In the genomic region with DNA sequence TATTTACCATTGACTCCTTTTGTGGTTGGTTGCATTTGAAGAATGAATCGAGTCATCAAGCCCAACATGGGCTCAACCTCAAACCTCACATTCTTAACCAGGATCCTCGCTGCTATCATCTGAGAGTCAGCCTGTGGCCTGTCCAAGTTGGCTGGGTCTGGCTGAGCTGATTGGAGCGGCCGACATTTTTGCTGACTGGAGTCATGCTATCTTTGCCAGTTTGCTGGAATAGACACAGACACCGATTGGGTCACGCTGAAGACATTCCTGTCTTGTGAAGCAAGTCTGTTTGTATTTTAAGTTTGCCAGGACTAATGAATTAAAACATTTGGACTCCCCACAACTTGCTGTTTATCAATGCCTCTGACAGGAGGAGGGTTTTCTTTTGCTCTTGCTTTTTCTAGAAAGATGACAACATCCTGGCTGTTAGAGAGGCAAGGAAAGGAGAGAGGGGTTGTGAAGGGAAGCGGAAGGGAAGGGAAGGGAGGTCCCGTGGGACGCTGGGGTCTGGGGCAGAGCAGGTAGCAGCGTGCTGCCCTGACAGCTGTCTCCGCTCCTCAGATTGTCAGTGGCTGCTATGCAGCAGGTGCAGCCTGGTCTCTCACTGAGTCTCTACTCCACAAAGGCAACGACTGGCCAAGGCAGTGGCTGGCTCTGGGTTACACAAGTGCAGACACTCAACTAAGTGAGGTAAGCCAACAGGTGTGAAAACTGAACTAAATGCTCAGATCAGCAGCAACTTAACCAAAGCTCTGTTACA, we compare ENCODE assay signal across 9 cellular contexts. TPM values are rescaled to one million over a fixed set of nuclear protein-coding genes. Genes with fewer than 3 reads are reported as not detected.
DNase-seq lines count a peak whose midpoint lies in the region; ATAC-seq and TF ChIP-seq lines count a peak whose summit lies in the region.
"Had no signal": no experiment of that assay in that cellular context is flagged by ENCODE, and none has a peak within 500 bp of the region (broad histone marks: within the 10 kb centered on the region; RNA-seq: fewer than 3 reads in every experiment).

Gene MAP3K7CL (plus strand): TSS at position 411 of the 760 bp plus-strand sequence. CDS start 2,701 bp downstream, outside the sequence.

- H3K36me3 ChIP-seq in adipocyte (ENCODE audit: control insufficient read depth, insufficient read depth, low read length, severe bottlenecking), result no peaks in the 10 kb centered on the region
- no peaks in the 10 kb centered on the region for H3K36me3 ChIP-seq in hepatocyte (replicated peaks; ENCODE audit: insufficient read depth, low read depth)
- no peaks in the 10 kb centered on the region for H3K36me3 ChIP-seq in thymus (ENCODE audit: control insufficient read depth, insufficient read depth)
- no peaks in the 10 kb centered on the region for H3K36me3 ChIP-seq in endodermal cell (ENCODE audit: control insufficient read depth, insufficient read depth, low read length)

- no peak within 1 kb of the TSS for H3K27ac ChIP-seq in hepatocyte
- no peak within 1 kb of the TSS for H3K27ac ChIP-seq in thymus (ENCODE audit: low read depth)
- no peak within 1 kb of the TSS for H3K27ac ChIP-seq in endodermal cell (ENCODE audit: low read depth, low read length)

- 91% methylated on average over 12 of the region's 12 CpGs for WGBS in hepatocyte (ENCODE audit: low lambda C conversion rate, missing lambda C conversion rate)
- WGBS in thymus, result 84% methylated on average over 12 of the region's 12 CpGs
- 91 to 92% methylated on average over 8 to 12 of the region's 12 CpGs for WGBS in endodermal cell (ENCODE audit: insufficient coverage in 1 of 2, insufficient read length in 1 of 2), 2 experiments

- no peak within 1 kb of the TSS for H3K9ac ChIP-seq in adipocyte (ENCODE audit: low read length)
- H3K9ac ChIP-seq in endodermal cell (ENCODE audit: extremely low read depth, low read length, poor library complexity, severe bottlenecking), result no peak within 1 kb of the TSS

- H3K9me2 ChIP-seq in hepatocyte (replicated peaks; ENCODE audit: insufficient read depth), result no peaks in the 10 kb centered on the region

- H3K36me3 Mint-ChIP-seq in endodermal cell (ENCODE audit: low read depth), result no peaks in the 10 kb centered on the region

- ATAC-seq in HG03135 (IDR thresholded peaks at IDR 0.05; ENCODE audit: unreplicated experiment) (peak; percentile 53), HG02623 (IDR thresholded peaks at IDR 0.05; ENCODE audit: unreplicated experiment) (no peak)

- DNase-seq in adipocyte (ENCODE audit: low read depth) (peak; percentile 91), hepatocyte (ENCODE audit: low spot score) (peak; percentile 21), UCSD-AML1 (lab: John Stamatoyannopoulos, UW; ENCODE audit: unreplicated experiment) (no peak), endodermal cell (no peak)
- no peak for DNase-seq in stimulated activated CD8-positive, alpha-beta memory T cell treated with anti-CD3 and anti-CD28 coated beads, Interleukin-4, amount 100 ng/mL, for 48 hours
- DNase-seq: NCI-H2029 had no signal

- H3K9me3 ChIP-seq in adipocyte (ENCODE audit: control insufficient read depth, low read length), result no peaks in the 10 kb centered on the region
- no peaks in the 10 kb centered on the region for H3K9me3 ChIP-seq in hepatocyte (ENCODE audit: low read depth)
- H3K9me3 ChIP-seq in thymus (ENCODE audit: control insufficient read depth), result no peaks in the 10 kb centered on the region
- H3K9me3 ChIP-seq in endodermal cell (ENCODE audit: control insufficient read depth, low read length), result no peaks in the 10 kb centered on the region

- H4K20me1 ChIP-seq in hepatocyte (ENCODE audit: insufficient read depth, poor library complexity, severe bottlenecking), result no peaks in the 10 kb centered on the region

- H3K4me1 ChIP-seq in adipocyte (ENCODE audit: control insufficient read depth, insufficient read depth, low read length) (peaks cover 11% of the 10 kb centered on the region), hepatocyte (ENCODE audit: insufficient read depth) (no peaks in the 10 kb centered on the region), thymus (ENCODE audit: control insufficient read depth, insufficient read depth, low read length) (no peaks in the 10 kb centered on the region), endodermal cell (ENCODE audit: control insufficient read depth, insufficient read depth, low read length) (no peaks in the 10 kb centered on the region)

- no peak within 1 kb of the TSS for H2AFZ ChIP-seq in hepatocyte

- no peaks in the 10 kb centered on the region for H3K27me3 ChIP-seq in adipocyte (replicated peaks; ENCODE audit: control insufficient read depth, insufficient read depth, low read length)
- no peaks in the 10 kb centered on the region for H3K27me3 ChIP-seq in hepatocyte
- no peaks in the 10 kb centered on the region for H3K27me3 ChIP-seq in thymus (ENCODE audit: control insufficient read depth, insufficient read depth)
- H3K27me3 ChIP-seq in endodermal cell (ENCODE audit: control insufficient read depth, insufficient read depth, low read length, poor library complexity, severe bottlenecking), result no peaks in the 10 kb centered on the region

- no peaks in the 10 kb centered on the region for H3K79me2 ChIP-seq in hepatocyte

- peak within 1 kb of the TSS; percentile 61 for H3K4me3 ChIP-seq in adipocyte (ENCODE audit: low read length)
- H3K4me3 ChIP-seq in hepatocyte, result no peak within 1 kb of the TSS
- H3K4me3 ChIP-seq in thymus (ENCODE audit: low read length), result no peak within 1 kb of the TSS
- no peak within 1 kb of the TSS for H3K4me3 ChIP-seq in endodermal cell (ENCODE audit: low read length)

- H3K4me1 Mint-ChIP-seq in endodermal cell, result no peaks in the 10 kb centered on the region

- no peak within 1 kb of the TSS for H3K4me3 Mint-ChIP-seq in endodermal cell

- peaks cover 15% of the 10 kb centered on the region for H3K9me3 Mint-ChIP-seq in endodermal cell

- peaks cover 6% of the 10 kb centered on the region for H3K27me3 Mint-ChIP-seq in endodermal cell (ENCODE audit: insufficient read depth)

- no peak for TF ChIP-seq CTCF in hepatocyte (IDR thresholded peaks at IDR 0.05; ENCODE audit: poor library complexity)
- TF ChIP-seq CTCF in endodermal cell (conservative IDR thresholded peaks at IDR 0.05), result no peak

- no peak within 1 kb of the TSS for H3K4me2 ChIP-seq in hepatocyte

- H3K27ac Mint-ChIP-seq in endodermal cell, result no peak within 1 kb of the TSS

RNA-seq across cellular contexts. Expression of gene MAP3K7CL, which starts in this region (rescaled TPM):
- total RNA-seq in hepatocyte (0.16 TPM in 1 of 2 replicates, not detected in the other), endodermal cell (1 to 10 TPM in 1 of 2 donors, not detected in 1; 1.3 TPM)
- polyA plus RNA-seq in hepatocyte (0.59 and 0.64 TPM in 2 replicates), thymus (14.2 TPM)
- 0.25 TPM for polyA plus RNA-seq in endodermal cell (2013, experiment 1 of 2)
- 0.83 TPM for polyA plus RNA-seq in endodermal cell (2013, experiment 2 of 2)

Comparison
In these comparisons a context has a peak if more than half of its experiments do, and no peak if none do; other contexts are left out.
1. Peak in DNase-seq in hepatocyte; RNA of the gene not detected or under 1 TPM.